Comparison of ENCODE assay signal across 9 cellular contexts in the genomic region with DNA sequence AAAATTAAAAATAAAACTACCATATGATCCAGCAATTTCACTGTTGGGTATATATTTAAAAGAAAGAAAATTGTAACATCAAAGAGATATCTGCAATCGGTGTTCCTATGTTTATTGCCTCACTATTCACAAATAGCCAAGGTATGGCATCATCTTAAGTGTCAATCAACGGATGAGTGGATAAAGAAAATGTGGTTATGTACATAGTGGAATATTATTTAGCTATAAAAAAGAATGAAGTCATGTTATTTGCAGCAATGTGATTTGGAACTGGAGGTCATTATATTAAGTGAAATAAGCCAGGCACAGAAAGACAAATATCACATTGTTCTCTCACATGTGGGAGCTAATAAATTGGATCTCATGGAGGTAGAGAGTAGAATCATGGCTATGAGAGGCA.
DNase-seq lines count a peak whose midpoint lies in the region; ATAC-seq and TF ChIP-seq lines count a peak whose summit lies in the region.
"Had no signal": no experiment of that assay in that cellular context is flagged by ENCODE, and none has a peak within 500 bp of the region (broad histone marks: within the 10 kb centered on the region; RNA-seq: fewer than 3 reads in every experiment).

No MANE protein-coding gene starts in this region.

- POLR2A ChIA-PET in SK-N-SH (lab: Yijun Ruan, JAX) = interaction anchor here (0.8 kb wide), 1 partner anchor 20 kb away, joined by 3 read pairs; no protein-coding TSS in a partner anchor

- H3K4me2 ChIP-seq in GM23248 (ENCODE audit: unreplicated experiment) = peak overlapping the region; percentile 63
- H3K4me2 ChIP-seq in mesenchymal stem cell (ENCODE audit: low read length, poor library complexity, severe bottlenecking) = no peak overlapping the region
- no peak overlapping the region for H3K4me2 ChIP-seq in SK-N-SH

- H4K20me1 ChIP-seq in GM23248 (ENCODE audit: insufficient read depth) (no peaks in the 10 kb centered on the region), SK-N-SH (ENCODE audit: insufficient read depth) (no peaks in the 10 kb centered on the region)

- H3K4me3 Mint-ChIP-seq in activated T-helper 2 cell treated with anti-CD3 and anti-CD28 coated beads, Interferon-gamma antibody, Interleukin-2, Interleukin-4, amounts not matched to agents 10 μg/mL and 5 μg/mL and 100 μg/mL, durations not matched to agents 14 hours and 24 hours and 36 hours (ENCODE audit: low read depth) = peak overlapping the region; percentile 79

- no peak for TF ChIP-seq EP300 in SK-N-SH (IDR thresholded peaks at IDR 0.05; ENCODE audit: borderline replicate concordance in 1 of 2, low read depth in 1 of 2, low read length in 1 of 2)

- DNase-seq in GM23248 (no peak), mesenchymal stem cell (no peak), DMS114 treated with DMSO at 0.1 percent for 48 hours (lab: John Stamatoyannopoulos, UW; ENCODE audit: unreplicated experiment) (no peak), SK-N-SH (no peak)
- no peak for DNase-seq in activated T-helper 2 cell treated with anti-CD3 and anti-CD28 coated beads, Interferon-gamma antibody, Interleukin-2, Interleukin-4, amounts not matched to agents 10 μg/mL and 5 μg/mL and 100 μg/mL, durations not matched to agents 14 hours and 24 hours and 36 hours (ENCODE audit: low spot score)

- no peak overlapping the region for H4K91ac ChIP-seq in mesenchymal stem cell (ENCODE audit: low read length)

- H3K23ac ChIP-seq in mesenchymal stem cell (ENCODE audit: low read length in 2 of 2) = no peak overlapping the region

- no peak overlapping the region for H2BK120ac ChIP-seq in mesenchymal stem cell (ENCODE audit: low read depth, low read length)

- no peak overlapping the region for H2AK5ac ChIP-seq in mesenchymal stem cell (ENCODE audit: low read length, severe bottlenecking)

- no peaks in the 10 kb centered on the region for H3K9me3 ChIP-seq in GM23248 (ENCODE audit: low read depth)
- H3K9me3 ChIP-seq in mesenchymal stem cell (ENCODE audit: control insufficient read depth, low read length) = no peaks in the 10 kb centered on the region
- H3K9me3 ChIP-seq in SK-N-SH = no peaks in the 10 kb centered on the region
- H3K9me3 ChIP-seq: pancreas had no signal

- H2BK5ac ChIP-seq in mesenchymal stem cell (ENCODE audit: low read depth, low read length, poor library complexity, severe bottlenecking) = no peak overlapping the region

- in situ Hi-C loops in GM23248 (cut with MboI) = no loop called here

- no peak for TF ChIP-seq CTCF in SK-N-SH (IDR thresholded peaks at IDR 0.05)

- H3K9ac ChIP-seq in GM23248 (peak overlapping the region; percentile 80), mesenchymal stem cell (ENCODE audit: low read length) (peak overlapping the region; percentile 71), SK-N-SH (no peak overlapping the region)

- H3K36me3 ChIP-seq in ACC112 (ENCODE audit: insufficient read depth, low read length) = no peaks in the 10 kb centered on the region
- H3K36me3 ChIP-seq in GM23248 (ENCODE audit: low read depth) = no peaks in the 10 kb centered on the region
- H3K36me3 ChIP-seq in mesenchymal stem cell (ENCODE audit: control insufficient read depth in 1 of 2, insufficient read depth in 2 of 2, low read depth in 1 of 2, low read length in 2 of 2) = no peaks in the 10 kb centered on the region
- H3K36me3 ChIP-seq in SK-N-SH (replicated peaks in 1 of 2; ENCODE audit: control insufficient read depth in 1 of 2, insufficient read depth in 2 of 2, low read length in 1 of 2) = peaks cover 0 to 4% of the 10 kb centered on the region in 2 experiments
- H3K36me3 ChIP-seq: pancreas had no signal

- H3K36me3 Mint-ChIP-seq in activated T-helper 2 cell treated with anti-CD3 and anti-CD28 coated beads, Interferon-gamma antibody, Interleukin-2, Interleukin-4, amounts not matched to agents 10 μg/mL and 5 μg/mL and 100 μg/mL, durations not matched to agents 14 hours and 24 hours and 36 hours (ENCODE audit: low read depth) = peaks cover 20% of the 10 kb centered on the region

- H3K4me1 ChIP-seq in ACC112 (ENCODE audit: control insufficient read depth, insufficient read depth, low read length, unreplicated experiment) (peaks cover 8% of the 10 kb centered on the region), GM23248 (ENCODE audit: insufficient read depth) (peaks cover 12% of the 10 kb centered on the region), mesenchymal stem cell (ENCODE audit: control insufficient read depth, insufficient read depth, low read depth, low read length) (peaks cover 5% of the 10 kb centered on the region), SK-N-SH (ENCODE audit: control insufficient read depth in 1 of 2, insufficient read depth in 2 of 2, low read depth in 1 of 2, low read length in 1 of 2) (peaks cover 0 to 3% of the 10 kb centered on the region in 2 experiments; a peak in 1 of 4 replicates)

- no peak for TF ChIP-seq RAD21 in SK-N-SH (IDR thresholded peaks at IDR 0.05; ENCODE audit: low read length)

- H4K8ac ChIP-seq in mesenchymal stem cell (ENCODE audit: low read length) = no peak overlapping the region

- H2AFZ ChIP-seq in ACC112 (ENCODE audit: low read length, unreplicated experiment) (peak overlapping the region; percentile 2), GM23248 (peak overlapping the region; percentile 73), mesenchymal stem cell (ENCODE audit: low read depth, low read length) (no peak overlapping the region), SK-N-SH (ENCODE audit: low read depth) (no peak overlapping the region)

- H3K4me1 Mint-ChIP-seq in activated T-helper 2 cell treated with anti-CD3 and anti-CD28 coated beads, Interferon-gamma antibody, Interleukin-2, Interleukin-4, amounts not matched to agents 10 μg/mL and 5 μg/mL and 100 μg/mL, durations not matched to agents 14 hours and 24 hours and 36 hours (ENCODE audit: low read depth) = peaks cover 28% of the 10 kb centered on the region

- no peak overlapping the region for H3K4ac ChIP-seq in mesenchymal stem cell (ENCODE audit: low read depth in 1 of 2, low read length in 2 of 2)

- ATAC-seq in HG03354 (IDR thresholded peaks at IDR 0.05; ENCODE audit: poor library complexity, severe bottlenecking, unreplicated experiment) (no peak), HG03139 (IDR thresholded peaks at IDR 0.05; ENCODE audit: unreplicated experiment) (no peak)

- 97 to 98% methylated on average over 2 of the region's 2 CpGs for WGBS in GM23248 (ENCODE audit: low coverage in 1 of 2, low lambda C conversion rate in 2 of 2, missing lambda C conversion rate in 2 of 2), 2 experiments
- 97% methylated on average over 2 of the region's 2 CpGs for WGBS in mesenchymal stem cell
- WGBS in SK-N-SH (ENCODE audit: low lambda C conversion rate) = 96% methylated on average over 2 of the region's 2 CpGs

- H3K27me3 Mint-ChIP-seq in activated T-helper 2 cell treated with anti-CD3 and anti-CD28 coated beads, Interferon-gamma antibody, Interleukin-2, Interleukin-4, amounts not matched to agents 10 μg/mL and 5 μg/mL and 100 μg/mL, durations not matched to agents 14 hours and 24 hours and 36 hours (ENCODE audit: low read depth) = peaks cover 2% of the 10 kb centered on the region

- H3K9me2 ChIP-seq in GM23248 (ENCODE audit: insufficient read depth) (no peaks in the 10 kb centered on the region), SK-N-SH (no peaks in the 10 kb centered on the region)

- H3K4me3 ChIP-seq in ACC112 (ENCODE audit: low read depth, low read length) (peak overlapping the region; percentile 75), GM23248 (peak overlapping the region; percentile 60), mesenchymal stem cell (ENCODE audit: insufficient read depth in 1 of 2, low read depth in 1 of 2, low read length in 2 of 2) (no peak overlapping the region), SK-N-SH (ENCODE audit: low read depth in 2 of 2, low read length in 1 of 2) (no peak overlapping the region)

- H3K9me3 Mint-ChIP-seq in activated T-helper 2 cell treated with anti-CD3 and anti-CD28 coated beads, Interferon-gamma antibody, Interleukin-2, Interleukin-4, amounts not matched to agents 10 μg/mL and 5 μg/mL and 100 μg/mL, durations not matched to agents 14 hours and 24 hours and 36 hours = peaks cover 17% of the 10 kb centered on the region

- H2BK12ac ChIP-seq in mesenchymal stem cell (ENCODE audit: low read length in 2 of 2) = no peak overlapping the region

- peak overlapping the region; percentile 78 for H3K27ac Mint-ChIP-seq in activated T-helper 2 cell treated with anti-CD3 and anti-CD28 coated beads, Interferon-gamma antibody, Interleukin-2, Interleukin-4, amounts not matched to agents 10 μg/mL and 5 μg/mL and 100 μg/mL, durations not matched to agents 14 hours and 24 hours and 36 hours

- no peak overlapping the region for H3K14ac ChIP-seq in mesenchymal stem cell (ENCODE audit: low read length in 2 of 2)

- intact Hi-C loops in activated T-helper 2 cell treated with anti-CD3 and anti-CD28 coated beads, Interferon-gamma antibody, Interleukin-2, Interleukin-4, amounts not matched to agents 10 μg/mL and 5 μg/mL and 100 μg/mL, durations not matched to agents 14 hours and 24 hours and 36 hours (cut with micrococcal nuclease) = loop anchor here (2.0 kb wide), 1 partner anchor 33 kb away; no protein-coding TSS in a partner anchor

- H3K79me1 ChIP-seq in mesenchymal stem cell (replicated peaks; ENCODE audit: low read length, poor library complexity, severe bottlenecking) = no peaks in the 10 kb centered on the region

- CTCF ChIA-PET in SK-N-SH (lab: Yijun Ruan, JAX) = interaction anchor here (1.0 to 2.4 kb wide), 7 partner anchors 16 to 99 kb away, joined by 3 to 13 read pairs (median 3); no protein-coding TSS in a partner anchor

- H3K79me2 ChIP-seq in ACC112 (ENCODE audit: control insufficient read depth, insufficient read depth, low read length, unreplicated experiment) = no peaks in the 10 kb centered on the region
- no peaks in the 10 kb centered on the region for H3K79me2 ChIP-seq in GM23248 (ENCODE audit: insufficient read depth)
- no peaks in the 10 kb centered on the region for H3K79me2 ChIP-seq in SK-N-SH (ENCODE audit: insufficient read depth)

- no peak overlapping the region for H2BK15ac ChIP-seq in mesenchymal stem cell (ENCODE audit: low read depth, poor library complexity, severe bottlenecking)

- H3K27ac ChIP-seq in ACC112 (ENCODE audit: low read depth, low read length) = peak overlapping the region; percentile 72; the same call in 1 of the 2 replicates
- peak overlapping the region; percentile 81 for H3K27ac ChIP-seq in GM23248
- H3K27ac ChIP-seq in mesenchymal stem cell (ENCODE audit: low read length, poor library complexity, severe bottlenecking) = no peak overlapping the region
- H3K27ac ChIP-seq in SK-N-SH (ENCODE audit: low read depth in 2 of 2, low read length in 1 of 2) = no peak overlapping the region

- H3K27me3 ChIP-seq in ACC112 (ENCODE audit: insufficient read depth, low read length) = no peaks in the 10 kb centered on the region
- H3K27me3 ChIP-seq in GM23248 (replicated peaks; ENCODE audit: insufficient read depth) = no peaks in the 10 kb centered on the region
- no peaks in the 10 kb centered on the region for H3K27me3 ChIP-seq in mesenchymal stem cell (ENCODE audit: control insufficient read depth in 1 of 2, insufficient read depth in 1 of 2, low read length in 2 of 2)
- no peaks in the 10 kb centered on the region for H3K27me3 ChIP-seq in SK-N-SH (ENCODE audit: insufficient read depth)
- H3K27me3 ChIP-seq: pancreas had no signal

- H3K18ac ChIP-seq in mesenchymal stem cell (ENCODE audit: low read depth in 1 of 2, low read length in 2 of 2) = no peak overlapping the region

- H3F3A ChIP-seq in GM23248 (ENCODE audit: insufficient read depth) (peaks cover 22% of the 10 kb centered on the region), SK-N-SH (replicated peaks; ENCODE audit: insufficient read depth) (no peaks in the 10 kb centered on the region)

Comparison
In these comparisons a context has a peak if more than half of its experiments do, and no peak if none do; other contexts are left out.
1. H2AFZ ChIP-seq: peak in ACC112 (single experiment) and GM23248 (single experiment); none in mesenchymal stem cell (single experiment) and SK-N-SH (single experiment).
2. H3K27ac ChIP-seq: peak in ACC112 (single experiment) and GM23248 (single experiment); none in mesenchymal stem cell (single experiment) and SK-N-SH (0 of 2).
3. H3K4me3 ChIP-seq: peak in ACC112 (single experiment) and GM23248 (single experiment); none in mesenchymal stem cell (0 of 2) and SK-N-SH (0 of 2).